ENCODE assay signal across 3 cellular contexts in the genomic region with DNA sequence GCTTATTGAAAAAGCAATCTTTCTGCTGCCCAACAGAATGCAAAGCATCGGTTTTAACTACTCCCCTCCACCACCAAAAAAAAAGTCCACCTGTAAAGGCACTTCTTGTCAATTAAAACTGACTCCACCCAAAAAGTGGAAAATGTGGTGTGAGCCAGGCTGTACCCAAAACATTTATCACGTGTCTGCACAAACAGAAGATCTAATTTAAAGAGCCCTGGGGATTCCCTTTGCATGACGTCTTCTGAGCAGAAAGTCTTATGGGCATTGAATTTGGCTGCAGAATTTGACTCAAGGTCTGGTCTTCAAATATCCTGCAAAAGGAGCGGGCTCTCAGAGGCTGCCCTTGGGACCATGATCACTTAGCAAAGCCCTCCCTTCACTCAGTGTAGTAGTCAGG.
"Had no signal": no experiment of that assay in that cellular context is flagged by ENCODE, and none has a peak within 500 bp of the region (broad histone marks: within the 10 kb centered on the region; RNA-seq: fewer than 3 reads in every experiment).

No MANE protein-coding gene starts in this region.

- H3K4me3 ChIP-seq: GM12878 had no signal

- DNase-seq: GDM1, GF-D8 had no signal
